Comparison of ENCODE assay signal across 7 cellular contexts in genomic region chr2:191151315-191151698, GRCh38. TPM values are rescaled to one million over a fixed set of nuclear protein-coding genes. Genes with fewer than 3 reads are reported as not detected.
A peak's percentile ranks its signal among the peaks of the same experiment; 100 is the strongest.
DNase-seq lines count a peak whose midpoint lies in the region; ATAC-seq and TF ChIP-seq lines count a peak whose summit lies in the region.

No MANE protein-coding gene starts in this region.

- no peaks in the 10 kb centered on the region for H3K79me2 ChIP-seq in HCT116 (ENCODE audit: insufficient read depth, low read length)

- peaks cover 8% of the 10 kb centered on the region for H3K36me3 Mint-ChIP-seq in T-helper 17 cell (ENCODE audit: low read depth)
- H3K36me3 Mint-ChIP-seq in stimulated activated effector memory CD8-positive, alpha-beta T cell treated with anti-CD3 and anti-CD28 coated beads, Interleukin-12 subunit alpha, Interleukin-12 subunit beta, amount 100 ng/mL, for 72 hours: peaks cover 32% of the 10 kb centered on the region

- RAD21 ChIA-PET in HCT116 (lab: Charles Lee; ENCODE audit: low non-redundant PET in 1 of 2, low total read pairs in 2 of 2, uncharacterized antibody in 2 of 2, unreplicated experiment in 2 of 2): no interaction called here

- peak overlapping the region; percentile 98 for H3K27ac Mint-ChIP-seq in T-helper 17 cell
- H3K27ac Mint-ChIP-seq in stimulated activated effector memory CD8-positive, alpha-beta T cell treated with anti-CD3 and anti-CD28 coated beads, Interleukin-12 subunit alpha, Interleukin-12 subunit beta, amount 100 ng/mL, for 72 hours: peak overlapping the region; percentile 93

- DNase-seq in HCT116 (ENCODE audit: low read depth, low spot score) (no peak), T-helper 17 cell (peak in 1 of 3 donors; percentile 13), right atrium auricular region (ENCODE audit: low spot score) (no peak), NCI-H526 treated with DMSO at 0.1 percent for 48 hours (lab: John Stamatoyannopoulos, UW) (no peak), NCI-H1930 (lab: John Stamatoyannopoulos, UW) (no peak), NCI-H1092 (lab: John Stamatoyannopoulos, UW) (no peak)
- DNase-seq in stimulated activated effector memory CD8-positive, alpha-beta T cell treated with anti-CD3 and anti-CD28 coated beads, Interleukin-12 subunit alpha, Interleukin-12 subunit beta, amount 100 ng/mL, for 72 hours (ENCODE audit: low spot score in 2 of 2): no peak

- CTCF ChIA-PET in HCT116 (lab: Charles Lee): interaction anchor here (2.4 to 5.6 kb wide), 2 partner anchors 100 to 371 kb away, joined by 4 to 34 read pairs; no protein-coding TSS in a partner anchor

- peaks cover 31% of the 10 kb centered on the region for H3K4me1 Mint-ChIP-seq in T-helper 17 cell
- peaks cover 59% of the 10 kb centered on the region for H3K4me1 Mint-ChIP-seq in stimulated activated effector memory CD8-positive, alpha-beta T cell treated with anti-CD3 and anti-CD28 coated beads, Interleukin-12 subunit alpha, Interleukin-12 subunit beta, amount 100 ng/mL, for 72 hours

- H3K9me2 ChIP-seq in HCT116 (ENCODE audit: insufficient read depth): no peaks in the 10 kb centered on the region

- peaks cover 0 to 9% of the 10 kb centered on the region in 2 experiments; a peak in 2 of 4 replicates for H3K4me1 ChIP-seq in HCT116 (ENCODE audit: control insufficient read depth in 1 of 2, insufficient read depth in 2 of 2, low read length in 2 of 2)
- peaks cover 0 to 19% of the 10 kb centered on the region in 2 donors for H3K4me1 ChIP-seq in right atrium auricular region

- no peaks in the 10 kb centered on the region for H3K36me3 ChIP-seq in HCT116 (ENCODE audit: control insufficient read depth in 1 of 2, insufficient read depth in 2 of 2, low read length in 2 of 2)
- no peaks in the 10 kb centered on the region for H3K36me3 ChIP-seq in right atrium auricular region

- intact Hi-C loops in HCT116 (cut with micrococcal nuclease): no loop called here

- no peaks in the 10 kb centered on the region for H3K27me3 Mint-ChIP-seq in T-helper 17 cell

- ATAC-seq in HCT116 (peak; percentile 15; the same call in 1 of the 2 replicates), T-helper 17 cell (peak; percentile 3)
- peak; percentile 19 for ATAC-seq in stimulated activated effector memory CD8-positive, alpha-beta T cell treated with anti-CD3 and anti-CD28 coated beads, Interleukin-12 subunit alpha, Interleukin-12 subunit beta, amount 100 ng/mL, for 72 hours

- H3K9me3 ChIP-seq in HCT116 (ENCODE audit: control insufficient read depth in 1 of 2, insufficient read depth in 1 of 2, low read depth in 1 of 2, low read length in 2 of 2) (no peaks in the 10 kb centered on the region), T-helper 17 cell (ENCODE audit: control insufficient read depth, low read length, poor library complexity, severe bottlenecking) (no peaks in the 10 kb centered on the region), right atrium auricular region (no peaks in the 10 kb centered on the region)

- H4K20me1 ChIP-seq in HCT116 (ENCODE audit: insufficient read depth): no peaks in the 10 kb centered on the region

- BruUV-seq in HCT116 (replicated peaks; lab: Mats Ljungman, UMichigan): no TSS peak

- TF ChIP-seq POLR2A in HCT116 (IDR thresholded peaks at IDR 0.05; ENCODE audit: borderline replicate concordance, extremely low read depth, insufficient read depth, insufficient read length): no peak

- no peaks in the 10 kb centered on the region for H3K9me3 Mint-ChIP-seq in stimulated activated effector memory CD8-positive, alpha-beta T cell treated with anti-CD3 and anti-CD28 coated beads, Interleukin-12 subunit alpha, Interleukin-12 subunit beta, amount 100 ng/mL, for 72 hours

- H3K4me3 ChIP-seq in HCT116 (replicated peaks in 1 of 2; ENCODE audit: low read depth in 1 of 2, low read length in 2 of 2) (peak overlapping the region; percentile 63 to 70), right atrium auricular region (peak overlapping the region; percentile 55 to 60)

- peak overlapping the region; percentile 52; the same call in 1 of the 2 replicates for H3K9ac ChIP-seq in HCT116 (ENCODE audit: low read length)

- POLR2A ChIA-PET in HCT116 (lab: Charles Lee): no interaction called here

- H3K4me2 ChIP-seq in HCT116 (ENCODE audit: low read length): peak overlapping the region; percentile 95

- peak overlapping the region; percentile 93 for H3K4me3 Mint-ChIP-seq in T-helper 17 cell
- H3K4me3 Mint-ChIP-seq in stimulated activated effector memory CD8-positive, alpha-beta T cell treated with anti-CD3 and anti-CD28 coated beads, Interleukin-12 subunit alpha, Interleukin-12 subunit beta, amount 100 ng/mL, for 72 hours: peak overlapping the region; percentile 85

- H2AFZ ChIP-seq in HCT116 (ENCODE audit: low read depth, low read length, poor library complexity, severe bottlenecking): peak overlapping the region; percentile 74

- no peak for TF ChIP-seq RAD21 in HCT116 (IDR thresholded peaks at IDR 0.05; ENCODE audit: low read depth)

- H3K27me3 ChIP-seq in HCT116 (ENCODE audit: insufficient read depth, low read length) (no peaks in the 10 kb centered on the region), right atrium auricular region (no peaks in the 10 kb centered on the region)

- TF ChIP-seq CTCF in HCT116 (IDR thresholded peaks at IDR 0.05 in 2 of 3, conservative IDR thresholded peaks at IDR 0.05 in 1 of 3; ENCODE audit: borderline replicate concordance in 1 of 3, insufficient read depth in 1 of 3, low read depth in 2 of 3, low read length in 2 of 3) (no peak), right atrium auricular region (IDR thresholded peaks at IDR 0.05) (no peak)

- H3K27ac ChIP-seq in HCT116 (ENCODE audit: low read depth, low read length) (peak overlapping the region; percentile 1; the same call in 1 of the 2 replicates), right atrium auricular region (peak overlapping the region; percentile 76 to 78)

TF ChIP-seq in HCT116, 20 proteins besides CTCF, POLR2A, EP300 and RAD21 (continues in another document):
- TF ChIP-seq TCF7L2 (IDR thresholded peaks at IDR 0.05; ENCODE audit: borderline replicate concordance, extremely low read depth, insufficient read depth, insufficient read length) (no peak), SIN3A (IDR thresholded peaks at IDR 0.05; ENCODE audit: low read depth) (no peak), ZNF274 (IDR thresholded peaks at IDR 0.05; ENCODE audit: low read depth, low read length) (no peak), SRF (IDR thresholded peaks at IDR 0.05; ENCODE audit: low read depth) (no peak), POLR2AphosphoS5 (IDR thresholded peaks at IDR 0.05; ENCODE audit: low read depth, low read length) (no peak), REST (IDR thresholded peaks at IDR 0.05; ENCODE audit: low read depth) (no peak), MAX (IDR thresholded peaks at IDR 0.05) (no peak), ZFX (IDR thresholded peaks at IDR 0.05) (no peak), ELF1 (IDR thresholded peaks at IDR 0.05; ENCODE audit: borderline replicate concordance, low read depth) (no peak), ZBTB33 (IDR thresholded peaks at IDR 0.05; ENCODE audit: extremely low read depth, insufficient replicate concordance, low read length) (no peak), FOSL1 (IDR thresholded peaks at IDR 0.05; ENCODE audit: low read depth) (no peak), EZH2phosphoT487 (IDR thresholded peaks at IDR 0.05; ENCODE audit: borderline replicate concordance) (no peak)

RNA-seq across cellular contexts. Expression of gene STAT4, which starts 0.5 kb away (rescaled TPM):
- total RNA-seq in HCT116 (2021; ENCODE audit: unreplicated experiment): 2.0 TPM
- 0.96 and 1.1 TPM in 2 replicates for polyA plus RNA-seq in HCT116 (2012)
- 100 to 1,000 TPM; 117 to 128 TPM for total RNA-seq in T-helper 17 cell
- 10 to 100 TPM; 15.2 to 27.3 TPM for total RNA-seq in right atrium auricular region

Comparison
In these comparisons a context has a peak if more than half of its experiments do, and no peak if none do; other contexts are left out.
1. RNA of gene STAT4, which starts 0.5 kb away (total RNA-seq): 117 to 128 TPM in T-helper 17 cell; 15.2 to 27.3 TPM in right atrium auricular region and 2.0 TPM in HCT116 (single experiment); every median in the first group is over 4 times any median in the second.
2. Peak in every context shown above with its lines, with median percentiles within 50 percentile points of each other: ATAC-seq.